Comparison of ENCODE assay signal across 2 cellular contexts in the genomic region with DNA sequence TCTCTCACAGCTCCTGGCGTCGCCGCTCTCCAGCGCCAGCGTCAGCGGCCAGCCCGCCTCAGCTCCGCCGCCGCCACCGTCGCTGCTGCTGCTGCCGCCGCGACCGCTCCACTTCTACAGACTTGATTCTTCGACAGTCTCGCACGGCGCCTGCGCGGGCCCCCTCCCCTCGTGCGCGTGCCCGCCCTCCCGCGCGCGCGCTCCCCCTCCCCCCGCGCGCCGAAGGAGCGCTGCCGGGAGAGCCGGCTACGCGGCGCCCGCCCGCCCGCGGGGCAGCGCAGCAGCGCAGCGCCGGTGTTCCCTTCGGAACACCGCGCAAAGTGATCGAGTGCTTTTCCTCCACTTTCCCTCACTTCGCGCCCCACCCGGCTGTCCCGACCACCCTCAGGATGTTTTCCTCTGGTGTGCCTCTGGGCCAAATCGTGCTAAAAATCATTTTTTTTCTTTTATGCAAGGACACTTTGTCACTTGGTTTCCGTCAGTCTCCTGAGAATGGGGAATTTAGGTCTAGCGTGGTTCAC.
TF ChIP-seq lines count a peak whose summit lies in the region.

A gene (minus strand): TSS at position 118 of the 521 bp plus-strand sequence. CDS start 684 bp downstream, outside the sequence.

TF ChIP-seq in A549, 52 proteins besides CTCF, POLR2A, EP300 and RAD21 (continued from another document):
- TF ChIP-seq, protein P1, sequence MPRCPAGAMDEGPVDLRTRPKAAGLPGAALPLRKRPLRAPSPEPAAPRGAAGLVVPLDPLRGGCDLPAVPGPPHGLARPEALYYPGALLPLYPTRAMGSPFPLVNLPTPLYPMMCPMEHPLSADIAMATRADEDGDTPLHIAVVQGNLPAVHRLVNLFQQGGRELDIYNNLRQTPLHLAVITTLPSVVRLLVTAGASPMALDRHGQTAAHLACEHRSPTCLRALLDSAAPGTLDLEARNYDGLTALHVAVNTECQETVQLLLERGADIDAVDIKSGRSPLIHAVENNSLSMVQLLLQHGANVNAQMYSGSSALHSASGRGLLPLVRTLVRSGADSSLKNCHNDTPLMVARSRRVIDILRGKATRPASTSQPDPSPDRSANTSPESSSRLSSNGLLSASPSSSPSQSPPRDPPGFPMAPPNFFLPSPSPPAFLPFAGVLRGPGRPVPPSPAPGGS (IDR thresholded peaks at IDR 0.05) = peak; percentile 77; the same call in 2 of the 3 replicates
- peak; percentile 96; the same call in 1 of the 2 replicates for TF ChIP-seq TP53 (CRISPR knock-in tag; IDR thresholded peaks at IDR 0.05)
- TF ChIP-seq SMC3 (IDR thresholded peaks at IDR 0.05) = peak; percentile 45; the same call in 2 of the 3 replicates
- TF ChIP-seq FOSB (CRISPR knock-in tag; IDR thresholded peaks at IDR 0.05) = peak; percentile 97
- no peak for TF ChIP-seq ZC3H11A (IDR thresholded peaks at IDR 0.05)
- TF ChIP-seq NR3C1 (IDR thresholded peaks at IDR 0.05) = no peak
- TF ChIP-seq MAZ (IDR thresholded peaks at IDR 0.05; ENCODE audit: borderline replicate concordance, low read depth, low read length) = peak; percentile 41; the same call in 1 of the 2 replicates
- peak; percentile 40 for TF ChIP-seq CHD2 (IDR thresholded peaks at IDR 0.05; ENCODE audit: low read length, partially characterized antibody)
- peak; percentile 53 to 85; a peak in 3 of 5 replicates for TF ChIP-seq JUN (IDR thresholded peaks at IDR 0.05)
- TF ChIP-seq, protein P2, sequence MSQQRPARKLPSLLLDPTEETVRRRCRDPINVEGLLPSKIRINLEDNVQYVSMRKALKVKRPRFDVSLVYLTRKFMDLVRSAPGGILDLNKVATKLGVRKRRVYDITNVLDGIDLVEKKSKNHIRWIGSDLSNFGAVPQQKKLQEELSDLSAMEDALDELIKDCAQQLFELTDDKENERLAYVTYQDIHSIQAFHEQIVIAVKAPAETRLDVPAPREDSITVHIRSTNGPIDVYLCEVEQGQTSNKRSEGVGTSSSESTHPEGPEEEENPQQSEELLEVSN (IDR thresholded peaks at IDR 0.05; ENCODE audit: borderline replicate concordance, low read depth) = no peak; the same call in 1 of the 2 replicates
- no peak for TF ChIP-seq RFX5 (IDR thresholded peaks at IDR 0.05)
- peak; percentile 63; the same call in 1 of the 2 replicates for TF ChIP-seq EHF (CRISPR knock-in tag; IDR thresholded peaks at IDR 0.05)
TF ChIP-seq in A549: peak in this region for 11.

TF ChIP-seq in PFSK-1, 5 proteins besides CTCF, POLR2A, EP300 and RAD21 (continued from another document):
- TF ChIP-seq, protein P3, sequence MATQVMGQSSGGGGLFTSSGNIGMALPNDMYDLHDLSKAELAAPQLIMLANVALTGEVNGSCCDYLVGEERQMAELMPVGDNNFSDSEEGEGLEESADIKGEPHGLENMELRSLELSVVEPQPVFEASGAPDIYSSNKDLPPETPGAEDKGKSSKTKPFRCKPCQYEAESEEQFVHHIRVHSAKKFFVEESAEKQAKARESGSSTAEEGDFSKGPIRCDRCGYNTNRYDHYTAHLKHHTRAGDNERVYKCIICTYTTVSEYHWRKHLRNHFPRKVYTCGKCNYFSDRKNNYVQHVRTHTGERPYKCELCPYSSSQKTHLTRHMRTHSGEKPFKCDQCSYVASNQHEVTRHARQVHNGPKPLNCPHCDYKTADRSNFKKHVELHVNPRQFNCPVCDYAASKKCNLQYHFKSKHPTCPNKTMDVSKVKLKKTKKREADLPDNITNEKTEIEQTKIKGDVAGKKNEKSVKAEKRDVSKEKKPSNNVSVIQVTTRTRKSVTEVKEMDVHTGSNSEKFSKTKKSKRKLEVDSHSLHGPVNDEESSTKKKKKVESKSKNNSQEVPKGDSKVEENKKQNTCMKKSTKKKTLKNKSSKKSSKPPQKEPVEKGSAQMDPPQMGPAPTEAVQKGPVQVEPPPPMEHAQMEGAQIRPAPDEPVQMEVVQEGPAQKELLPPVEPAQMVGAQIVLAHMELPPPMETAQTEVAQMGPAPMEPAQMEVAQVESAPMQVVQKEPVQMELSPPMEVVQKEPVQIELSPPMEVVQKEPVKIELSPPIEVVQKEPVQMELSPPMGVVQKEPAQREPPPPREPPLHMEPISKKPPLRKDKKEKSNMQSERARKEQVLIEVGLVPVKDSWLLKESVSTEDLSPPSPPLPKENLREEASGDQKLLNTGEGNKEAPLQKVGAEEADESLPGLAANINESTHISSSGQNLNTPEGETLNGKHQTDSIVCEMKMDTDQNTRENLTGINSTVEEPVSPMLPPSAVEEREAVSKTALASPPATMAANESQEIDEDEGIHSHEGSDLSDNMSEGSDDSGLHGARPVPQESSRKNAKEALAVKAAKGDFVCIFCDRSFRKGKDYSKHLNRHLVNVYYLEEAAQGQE (IDR thresholded peaks at IDR 0.05; ENCODE audit: insufficient read depth in 1 of 2, low read depth in 2 of 2, low read length in 2 of 2) = peak in 1 of 2 experiments; percentile 58; a peak in 1 of 4 replicates
- TF ChIP-seq TAF1 (IDR thresholded peaks at IDR 0.05; ENCODE audit: borderline replicate concordance, insufficient read depth, low read length) (peak; percentile 92), POLR2AphosphoS5 (IDR thresholded peaks at IDR 0.05; ENCODE audit: low read depth, low read length) (peak; percentile 64)
